ENCODE assay signal across 11 cellular contexts in genomic region chr11:62217191-62217748, GRCh38. TPM values are rescaled to one million over a fixed set of nuclear protein-coding genes. Genes with fewer than 3 reads are reported as not detected.
DNase-seq lines count a peak whose midpoint lies in the region; ATAC-seq, FAIRE-seq and TF ChIP-seq lines count a peak whose summit lies in the region.
"Had no signal": no experiment of that assay in that cellular context is flagged by ENCODE, and none has a peak within 500 bp of the region (broad histone marks: within the 10 kb centered on the region; RNA-seq: fewer than 3 reads in every experiment).

No MANE protein-coding gene starts in this region.

- peak; percentile 46 for TF ChIP-seq CTCF in AG10803 (conservative IDR thresholded peaks at IDR 0.05; ENCODE audit: low read length)
- TF ChIP-seq CTCF in GM13977 (IDR thresholded peaks at IDR 0.05; ENCODE audit: extremely low read depth, insufficient read depth, missing control alignments): peak; percentile 43
- peak; percentile 41 for TF ChIP-seq CTCF in OCI-LY1 (IDR thresholded peaks at IDR 0.05; ENCODE audit: low read length)
- peak; percentile 41 for TF ChIP-seq CTCF in foreskin fibroblast (IDR thresholded peaks at IDR 0.05; ENCODE audit: low read depth, low read length)

- H3K27ac Mint-ChIP-seq in T-cell: no peak overlapping the region
- H3K27ac Mint-ChIP-seq: brain had no signal

- H4K20me1 ChIP-seq in OCI-LY1 (ENCODE audit: insufficient read depth, low read length): no peaks in the 10 kb centered on the region

- no peak overlapping the region for H2AFZ ChIP-seq in OCI-LY1 (ENCODE audit: low read length)

- TF ChIP-seq POLR2A in GM12892 (IDR thresholded peaks at IDR 0.05; ENCODE audit: low read depth, low read length): no peak

- H3K9me3 Mint-ChIP-seq in T-cell: peaks cover 8 to 11% (median 8%) of the 10 kb centered on the region in 3 donors

- in situ Hi-C loops in GM13977 (cut with MboI; ENCODE audit: low pct_unique_long_range_greater_than_20kb, low sequenced_read_pairs, unreplicated experiment): no loop called here

- H3K27me3 Mint-ChIP-seq in T-cell: peaks cover 16 to 23% of the 10 kb centered on the region in 2 donors

- no peaks in the 10 kb centered on the region for H3K4me1 Mint-ChIP-seq in T-cell
- H3K4me1 Mint-ChIP-seq: brain had no signal

- no peak for FAIRE-seq in GM12892 (lab: Jason Lieb, UNC)

- H3K27ac ChIP-seq in OCI-LY1 (ENCODE audit: low read depth, low read length, poor library complexity, severe bottlenecking): no peak overlapping the region

- POLR2A ChIA-PET in T-cell (lab: Charles Lee): no interaction called here

- H3K27me3 ChIP-seq in OCI-LY1 (ENCODE audit: insufficient read depth, low read length): no peaks in the 10 kb centered on the region

- H3K4me1 ChIP-seq in OCI-LY1 (ENCODE audit: insufficient read depth, low read length, severe bottlenecking): no peaks in the 10 kb centered on the region

- H3K9ac ChIP-seq in OCI-LY1 (ENCODE audit: low read length): no peak overlapping the region

- CTCF ChIA-PET in T-cell (lab: Charles Lee): interaction anchor here (0.5 to 1.4 kb wide), 2 partner anchors 46 to 161 kb away, joined by 3 to 5 read pairs; no protein-coding TSS in a partner anchor

- no peak for DNase-seq in AG10803 (ENCODE audit: low read depth)
- DNase-seq in GM13977 (ENCODE audit: low spot score): peak; percentile 23
- DNase-seq in foreskin fibroblast: peak in 1 of 2 donors; percentile 45
- no peak for DNase-seq in T-helper 1 cell
- no peak for DNase-seq in T-cell
- no peak for DNase-seq in GM12892 (ENCODE audit: insufficient read length)

- H3K4me2 ChIP-seq in OCI-LY1 (ENCODE audit: low read length): no peak overlapping the region

- H3K4me3 ChIP-seq in AG10803 (ENCODE audit: low read length): no peak overlapping the region
- no peak overlapping the region for H3K4me3 ChIP-seq in OCI-LY1 (ENCODE audit: low read depth, low read length, poor library complexity, severe bottlenecking)
- no peak overlapping the region for H3K4me3 ChIP-seq in foreskin fibroblast (ENCODE audit: low read depth in 1 of 2, low read length in 2 of 2)

- no peaks in the 10 kb centered on the region for H3K9me2 ChIP-seq in OCI-LY1 (ENCODE audit: low read depth, low read length)

- H3F3A ChIP-seq in OCI-LY1 (ENCODE audit: insufficient read depth, low read length): no peaks in the 10 kb centered on the region

- no peaks in the 10 kb centered on the region for H3K36me3 Mint-ChIP-seq in T-cell
- H3K36me3 Mint-ChIP-seq: brain had no signal

- H3K9me3 ChIP-seq in OCI-LY1 (ENCODE audit: low read length): no peaks in the 10 kb centered on the region

- H3K4me3 Mint-ChIP-seq in T-cell: no peak overlapping the region
- H3K4me3 Mint-ChIP-seq: brain had no signal

- no peaks in the 10 kb centered on the region for H3K79me2 ChIP-seq in OCI-LY1 (ENCODE audit: insufficient read depth, low read length)

- ATAC-seq in GM21360 (IDR thresholded peaks at IDR 0.05; ENCODE audit: unreplicated experiment) (no peak), T-cell (replicated peaks in 1 of 4) (no peak)

- no peaks in the 10 kb centered on the region for H3K36me3 ChIP-seq in OCI-LY1 (ENCODE audit: insufficient read depth, low read length)

RNA-seq across cellular contexts. Expression of gene SCGB2A1, which starts 8.8 kb away (rescaled TPM):
- not detected for total RNA-seq in T-cell
- polyA plus RNA-seq in GM12892 (2012; ENCODE audit: missing spikeins): not detected
- total RNA-seq: omental fat pad, temporal lobe had no signal

RNA-seq across cellular contexts. Expression of gene SCGB1D2, which starts 24.8 kb away (rescaled TPM):
- total RNA-seq in T-cell: not detected
- not detected for polyA plus RNA-seq in GM12892 (2012; ENCODE audit: missing spikeins)
- total RNA-seq: omental fat pad, temporal lobe had no signal

RNA-seq across cellular contexts. Expression of gene SCGB1D1, which starts 27.3 kb away (rescaled TPM):
- total RNA-seq in T-cell: not detected
- not detected for polyA plus RNA-seq in GM12892 (2012; ENCODE audit: missing spikeins)
- total RNA-seq: omental fat pad, temporal lobe had no signal

RNA-seq across cellular contexts. Expression of gene SCGB2A2, which starts 52.7 kb away (rescaled TPM):
- total RNA-seq in T-cell: not detected
- polyA plus RNA-seq in GM12892 (2012; ENCODE audit: missing spikeins): not detected
- total RNA-seq: omental fat pad, temporal lobe had no signal
